In the genomic region with DNA sequence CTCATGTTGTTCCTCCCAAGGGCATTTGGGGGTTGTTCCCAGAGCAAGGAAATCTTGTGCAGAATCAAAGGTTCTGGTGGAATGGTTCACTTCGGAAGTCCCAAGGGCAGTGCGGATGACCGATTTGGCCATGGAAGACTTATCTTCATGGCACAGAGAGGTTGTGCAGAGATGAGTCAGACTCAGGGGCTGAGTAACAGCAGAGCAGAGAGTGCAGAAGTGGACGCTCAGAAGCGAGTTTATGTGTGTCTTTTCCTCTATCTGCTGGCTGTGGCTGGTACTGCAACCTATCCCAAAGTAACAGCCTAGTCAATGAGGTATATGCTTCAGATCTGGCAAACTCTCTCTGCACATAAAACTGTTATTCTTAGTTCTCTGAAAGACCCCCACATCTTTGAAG, we compare ENCODE assay signal across 8 cellular contexts.
DNase-seq lines count a peak whose midpoint lies in the region; ATAC-seq and TF ChIP-seq lines count a peak whose summit lies in the region.

No MANE protein-coding gene starts in this region.

- H3K4me3 ChIP-seq in mucosa of descending colon = no peak overlapping the region

- no peaks in the 10 kb centered on the region for H3K36me3 ChIP-seq in mucosa of descending colon (ENCODE audit: low read depth)

- intact Hi-C loops in mucosa of descending colon (cut with DNase I, micrococcal nuclease) = no loop called here

- H3K9me3 ChIP-seq in mucosa of descending colon = no peaks in the 10 kb centered on the region

- no peaks in the 10 kb centered on the region for H3K4me1 ChIP-seq in mucosa of descending colon (ENCODE audit: low read depth)

- TF ChIP-seq CTCF in mucosa of descending colon (IDR thresholded peaks at IDR 0.05) = peak; percentile 12

- peak; percentile 64 for DNase-seq in AG08396 (ENCODE audit: low spot score)
- peak; percentile 88 for DNase-seq in NCI-H226
- peak; percentile 30 to 91 for DNase-seq in dermis microvascular lymphatic vessel endothelial cell (ENCODE audit: low read depth in 2 of 2)
- DNase-seq in mucosa of descending colon = peak in 1 of 3 donors; percentile 57
- DNase-seq in retina = no peak
- DNase-seq in NCI-H1092 treated with DMSO at 0.1 percent for 48 hours (lab: John Stamatoyannopoulos, UW) = no peak

- peak; percentile 89 for ATAC-seq in GM18858 (IDR thresholded peaks at IDR 0.05; ENCODE audit: unreplicated experiment)
- ATAC-seq in HG02970 (IDR thresholded peaks at IDR 0.05; ENCODE audit: low FRiP score, unreplicated experiment) = peak; percentile 76
- ATAC-seq in mucosa of descending colon = peak; percentile 85

Comparison
In these comparisons a context has a peak if more than half of its experiments do, and no peak if none do; other contexts are left out.
1. DNase-seq: peak in AG08396 (single experiment), NCI-H226 (single experiment) and dermis microvascular lymphatic vessel endothelial cell (2 of 2); none in retina (single experiment) and NCI-H1092 treated with DMSO at 0.1 percent for 48 hours (single experiment).
2. Peak in every context shown above with its lines, with median percentiles within 50 percentile points of each other: ATAC-seq.